Comparison of ENCODE assay signal across 10 cellular contexts in the genomic region with DNA sequence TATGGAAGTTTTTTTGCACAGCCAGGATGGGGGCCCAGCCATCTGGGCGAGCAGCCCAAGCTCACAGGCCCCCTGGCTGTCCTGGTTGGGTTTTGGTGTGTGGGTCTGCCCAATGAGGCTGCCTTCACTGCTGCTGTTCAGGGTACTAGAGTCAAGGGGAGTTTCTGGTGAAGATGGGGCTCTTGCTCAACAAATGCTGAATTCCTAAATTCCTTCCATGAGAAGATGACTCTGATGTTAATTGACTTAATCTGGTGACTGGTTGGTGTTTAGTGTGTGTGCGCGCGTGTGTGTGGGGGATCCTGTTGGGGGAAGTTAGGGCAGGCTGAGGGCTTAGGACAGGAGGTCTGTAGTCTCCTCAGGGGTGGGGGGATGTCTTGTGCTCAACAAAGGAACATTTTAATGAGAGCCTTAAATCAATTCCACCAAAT. TPM values are rescaled to one million over a fixed set of nuclear protein-coding genes. Genes with fewer than 3 reads are reported as not detected.
DNase-seq lines count a peak whose midpoint lies in the region; ATAC-seq and TF ChIP-seq lines count a peak whose summit lies in the region.
"Had no signal": no experiment of that assay in that cellular context is flagged by ENCODE, and none has a peak within 500 bp of the region (broad histone marks: within the 10 kb centered on the region; RNA-seq: fewer than 3 reads in every experiment).

No MANE protein-coding gene starts in this region.

- no peak for ATAC-seq in HG02885 (IDR thresholded peaks at IDR 0.05; ENCODE audit: poor library complexity, unreplicated experiment)

- H3K4me3 Mint-ChIP-seq in nephron progenitor cell (peak overlapping the region; percentile 80), CD14-positive monocyte (peak overlapping the region in 1 of 2 donors; percentile 91)

- H3K27me3 ChIP-seq in BLaER1 (no peaks in the 10 kb centered on the region), NT2/D1 (ENCODE audit: insufficient read depth, insufficient read length) (no peaks in the 10 kb centered on the region)
- H3K27me3 ChIP-seq: right atrium auricular region had no signal

- H3K27me3 Mint-ChIP-seq in nephron progenitor cell (ENCODE audit: low read depth, poor library complexity) (no peaks in the 10 kb centered on the region), CD14-positive monocyte (ENCODE audit: low read depth in 3 of 3) (peaks cover 24 to 32% (median 32%) of the 10 kb centered on the region in 3 donors)

- H3K4me3 ChIP-seq in BLaER1, result peak overlapping the region; percentile 100
- no peak overlapping the region for H3K4me3 ChIP-seq in NT2/D1 (ENCODE audit: insufficient read length, low read depth)
- peak overlapping the region; percentile 83 for H3K4me3 ChIP-seq in epithelial cell of esophagus (ENCODE audit: low read length)

- intact Hi-C loops in CD14-positive monocyte (cut with micrococcal nuclease), result no loop called here

- peaks cover 56% of the 10 kb centered on the region for H4K20me1 ChIP-seq in BLaER1

- H3K27ac Mint-ChIP-seq in nephron progenitor cell (peak overlapping the region; percentile 71), CD14-positive monocyte (no peak overlapping the region)

- H3K27ac ChIP-seq in BLaER1, result no peak overlapping the region
- H3K27ac ChIP-seq: right atrium auricular region had no signal

- H3K4me2 ChIP-seq in BLaER1, result peak overlapping the region; percentile 94

- DNase-seq in NT2/D1 (ENCODE audit: low read depth, low spot score), result no peak
- no peak for DNase-seq in epithelial cell of esophagus (ENCODE audit: low read depth)
- no peak for DNase-seq in nephron progenitor cell
- no peak for DNase-seq in NCI-H226
- DNase-seq in stimulated activated CD4-positive, alpha-beta T cell treated with anti-CD3 and anti-CD28 coated beads, Interleukin-2, amount 100 ng/mL, for 24 hours, result no peak
- DNase-seq in CD14-positive monocyte (ENCODE audit: low spot score), result no peak
- DNase-seq: NCI-H2029 treated with DMSO at 0.1 percent for 48 hours had no signal

- no peaks in the 10 kb centered on the region for H3K9me3 ChIP-seq in BLaER1
- no peaks in the 10 kb centered on the region for H3K9me3 ChIP-seq in NT2/D1 (ENCODE audit: insufficient read depth, low read length)
- H3K9me3 ChIP-seq: right atrium auricular region had no signal

- H3K36me3 Mint-ChIP-seq in nephron progenitor cell (ENCODE audit: low read depth), result peaks cover 25% of the 10 kb centered on the region
- peaks cover 5 to 6% of the 10 kb centered on the region in 2 donors for H3K36me3 Mint-ChIP-seq in CD14-positive monocyte

- peak overlapping the region; percentile 94; the same call in 1 of the 2 replicates for H3K9ac ChIP-seq in BLaER1
- peak overlapping the region; percentile 94 for H3K9ac ChIP-seq in NT2/D1 (ENCODE audit: insufficient read length, low read depth)

- H3K4me1 ChIP-seq in BLaER1 (peaks cover 54% of the 10 kb centered on the region), NT2/D1 (ENCODE audit: insufficient read depth, insufficient read length) (peaks cover 15% of the 10 kb centered on the region)

- H3K36me3 ChIP-seq in BLaER1 (peaks cover 13% of the 10 kb centered on the region), NT2/D1 (ENCODE audit: insufficient read depth, insufficient read length, low read length) (peaks cover 26% of the 10 kb centered on the region)

- H3K4me1 Mint-ChIP-seq in nephron progenitor cell, result peaks cover 69% of the 10 kb centered on the region
- peaks cover 15% of the 10 kb centered on the region for H3K4me1 Mint-ChIP-seq in CD14-positive monocyte

- H3K9me3 Mint-ChIP-seq in nephron progenitor cell, result no peaks in the 10 kb centered on the region
- peaks cover 0 to 3% (median 0%) of the 10 kb centered on the region in 7 donors for H3K9me3 Mint-ChIP-seq in CD14-positive monocyte

- TF ChIP-seq CTCF in epithelial cell of esophagus (IDR thresholded peaks at IDR 0.05; ENCODE audit: insufficient read depth, low read depth, low read length, missing control alignments) (no peak), nephron progenitor cell (IDR thresholded peaks at IDR 0.05) (no peak), CD14-positive monocyte (IDR thresholded peaks at IDR 0.05) (no peak)

RNA-seq across cellular contexts. Expression of a gene that starts 1.9 kb away (rescaled TPM):
- not detected for polyA plus RNA-seq in CD14-positive monocyte

RNA-seq across cellular contexts. Expression of a gene that starts 18.6 kb away (rescaled TPM):
- polyA plus RNA-seq in CD14-positive monocyte, result 1 to 10 TPM; 6.0 to 6.1 TPM

RNA-seq across cellular contexts. Expression of a gene that starts 18.8 kb away (rescaled TPM):
- 10 to 100 TPM; 23.9 to 26.3 TPM for polyA plus RNA-seq in CD14-positive monocyte

RNA-seq across cellular contexts. Expression of a gene that starts 24.3 kb away (rescaled TPM):
- 1 to 10 TPM; 1.2 to 2.4 TPM for polyA plus RNA-seq in CD14-positive monocyte

RNA-seq across cellular contexts. Expression of a gene that starts 56.6 kb away (rescaled TPM):
- 10 to 100 TPM; 43.3 to 52.5 TPM for polyA plus RNA-seq in CD14-positive monocyte
